Comparison of ENCODE assay signal across 35 cellular contexts in the genomic region with DNA sequence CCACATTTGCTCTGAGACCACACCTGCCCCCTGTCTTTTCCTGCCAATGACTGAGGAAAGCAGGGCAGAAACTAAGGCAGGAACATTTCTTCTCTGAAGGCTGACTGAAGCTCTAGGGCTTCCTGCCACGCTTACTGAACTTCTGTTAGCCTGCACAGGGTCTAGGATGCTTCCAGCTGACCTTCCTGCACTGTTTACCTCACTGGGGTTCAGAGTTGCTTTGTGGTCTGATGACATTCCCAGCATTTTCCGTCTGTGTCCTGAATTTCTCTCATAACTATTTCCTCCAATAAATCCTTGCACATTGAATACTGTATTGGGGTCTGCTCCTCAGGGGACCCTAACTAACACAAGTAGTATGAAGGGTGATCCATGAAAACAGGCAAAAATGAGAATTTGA. TPM values are rescaled to one million over a fixed set of nuclear protein-coding genes. Genes with fewer than 3 reads are reported as not detected.
DNase-seq lines count a peak whose midpoint lies in the region; ATAC-seq, FAIRE-seq and TF ChIP-seq lines count a peak whose summit lies in the region.
"Had no signal": no experiment of that assay in that cellular context is flagged by ENCODE, and none has a peak within 500 bp of the region (broad histone marks: within the 10 kb centered on the region; RNA-seq: fewer than 3 reads in every experiment).

No MANE protein-coding gene starts in this region.

- peaks cover 31% of the 10 kb centered on the region for H3K4me1 Mint-ChIP-seq in activated T-helper 1 cell treated with anti-CD3 and anti-CD28 coated beads, Interleukin-12 subunit alpha, Interleukin-12 subunit beta, Interleukin-2, Interleukin-4 antibody, amounts not matched to agents 30 ng/mL and 10 ng/mL and 1 ng/mL, durations not matched to agents 14 hours and 24 hours and 36 hours (ENCODE audit: low read depth)
- H3K4me1 Mint-ChIP-seq: B cell; CD4-positive, alpha-beta memory T cell; CD8-positive, alpha-beta memory T cell had no signal

- no peaks in the 10 kb centered on the region for H3K9me3 ChIP-seq in HepG2 (ENCODE audit: low read length)
- no peaks in the 10 kb centered on the region for H3K9me3 ChIP-seq in right lobe of liver
- H3K9me3 ChIP-seq: A549; BE2C; BLaER1; BLaER1 treated with 17β-estradiol and CSF1 and Interleukin-3, amounts not matched to agents 10 nM and 100 nM; Caco-2 had no signal

- TF ChIP-seq POLR2A in HepG2 (IDR thresholded peaks at IDR 0.05; ENCODE audit: insufficient read depth in 1 of 2, low read depth in 2 of 2, low read length in 2 of 2) (no peak), right lobe of liver (IDR thresholded peaks at IDR 0.05) (no peak)

- H3K36me3 ChIP-seq in HepG2 (replicated peaks in 1 of 2; ENCODE audit: control insufficient read depth in 1 of 2, insufficient read depth in 2 of 2, low read length in 2 of 2) (no peaks in the 10 kb centered on the region), right lobe of liver (no peaks in the 10 kb centered on the region)
- H3K36me3 ChIP-seq: BE2C; BLaER1; BLaER1 treated with 17β-estradiol and CSF1 and Interleukin-3, amounts not matched to agents 10 nM and 100 nM had no signal

- FAIRE-seq in HepG2 (lab: Jason Lieb, UNC) = no peak
- FAIRE-seq: A204.1, A549, D721Med had no signal

- no peak overlapping the region for H3K4me3 ChIP-seq in HepG2 (replicated peaks in 1 of 3; ENCODE audit: insufficient read depth in 1 of 3, low read depth in 2 of 3, low read length in 3 of 3)
- H3K4me3 ChIP-seq in right lobe of liver = no peak overlapping the region
- H3K4me3 ChIP-seq: A549; BLaER1; BLaER1 treated with 17β-estradiol and CSF1 and Interleukin-3, amounts not matched to agents 10 nM and 100 nM had no signal

- H3K9me3 Mint-ChIP-seq in activated T-helper 1 cell treated with anti-CD3 and anti-CD28 coated beads, Interleukin-12 subunit alpha, Interleukin-12 subunit beta, Interleukin-2, Interleukin-4 antibody, amounts not matched to agents 30 ng/mL and 10 ng/mL and 1 ng/mL, durations not matched to agents 14 hours and 24 hours and 36 hours = no peaks in the 10 kb centered on the region
- H3K9me3 Mint-ChIP-seq: CD14-positive monocyte; CD4-positive, alpha-beta memory T cell; CD4-positive, alpha-beta T cell; CD4-positive, CD25-positive, alpha-beta regulatory T cell; CD8-positive, alpha-beta memory T cell; CD8-positive, alpha-beta T cell had no signal

- no peaks in the 10 kb centered on the region for H4K20me1 ChIP-seq in HepG2 (ENCODE audit: insufficient read depth, low read length)
- H4K20me1 ChIP-seq: BLaER1; BLaER1 treated with 17β-estradiol and CSF1 and Interleukin-3, amounts not matched to agents 10 nM and 100 nM had no signal

- H3K27me3 ChIP-seq in HepG2 (ENCODE audit: control insufficient read depth in 1 of 2, insufficient read depth in 2 of 2, low read length in 2 of 2) (no peaks in the 10 kb centered on the region), right lobe of liver (no peaks in the 10 kb centered on the region)
- H3K27me3 ChIP-seq: BE2C; BLaER1; BLaER1 treated with 17β-estradiol and CSF1 and Interleukin-3, amounts not matched to agents 10 nM and 100 nM had no signal

- peaks cover 7% of the 10 kb centered on the region for H3K27me3 Mint-ChIP-seq in activated T-helper 1 cell treated with anti-CD3 and anti-CD28 coated beads, Interleukin-12 subunit alpha, Interleukin-12 subunit beta, Interleukin-2, Interleukin-4 antibody, amounts not matched to agents 30 ng/mL and 10 ng/mL and 1 ng/mL, durations not matched to agents 14 hours and 24 hours and 36 hours (ENCODE audit: insufficient read depth)
- H3K27me3 Mint-ChIP-seq: B cell; CD4-positive, CD25-positive, alpha-beta regulatory T cell had no signal

- ATAC-seq in HepG2 (peak; percentile 47; the same call in 2 of the 3 replicates), right lobe of liver (no peak)
- ATAC-seq: A549; CD8-positive, alpha-beta T cell had no signal

- H3K4me1 ChIP-seq in HepG2 (ENCODE audit: insufficient read depth, low read length) = peaks cover 59% of the 10 kb centered on the region
- peaks cover 0 to 5% (median under 1%) of the 10 kb centered on the region in 4 donors for H3K4me1 ChIP-seq in right lobe of liver
- H3K4me1 ChIP-seq: BE2C, BLaER1 had no signal

- DNase-seq in activated CD8-positive, alpha-beta memory T cell treated with anti-CD3 and anti-CD28 coated beads, Interleukin-2, amount 50 U/mL, for 48 hours = peak; percentile 8
- no peak for DNase-seq in activated CD8-positive, alpha-beta memory T cell treated with anti-CD3 and anti-CD28 coated beads, Interleukin-2, amount 50 U/mL, for 4 hours
- DNase-seq in HepG2 (ENCODE audit: low spot score) (no peak), right lobe of liver (no peak), T-helper 2 cell (no peak)
- no peak for DNase-seq in activated T-helper 1 cell treated with anti-CD3 and anti-CD28 coated beads, Interleukin-12 subunit alpha, Interleukin-12 subunit beta, Interleukin-2, Interleukin-4 antibody, amounts not matched to agents 30 ng/mL and 10 ng/mL and 1 ng/mL, durations not matched to agents 14 hours and 24 hours and 36 hours (ENCODE audit: low spot score)
- DNase-seq: 8988T; ACHN; AML-193; BE2C; C1 segment of cervical spinal cord; Caco-2; Calu3; CD4-positive, alpha-beta memory T cell; CD4-positive, alpha-beta T cell; CD4-positive, CD25-positive, alpha-beta regulatory T cell; CD8-positive, alpha-beta memory T cell; CD8-positive, alpha-beta T cell; COR-L47; DMS 273 treated with DMSO at 0.1 percent for 48 hours; DMS153; DMS53; DMS79; DMS79 treated with DMSO at 0.1 percent for 48 hours; DND-41; EL had no signal

- intact Hi-C loops in HepG2 (cut with micrococcal nuclease; ENCODE audit: unreplicated experiment) = no loop called here
- intact Hi-C loops in right lobe of liver (cut with DNase I) = loop anchor here in 1 of 2 donors (5.0 kb wide), 1 partner anchor 61 kb away; no protein-coding TSS in a partner anchor
- intact Hi-C loops in activated T-helper 1 cell treated with anti-CD3 and anti-CD28 coated beads, Interleukin-12 subunit alpha, Interleukin-12 subunit beta, Interleukin-2, Interleukin-4 antibody, amounts not matched to agents 30 ng/mL and 10 ng/mL and 1 ng/mL, durations not matched to agents 14 hours and 24 hours and 36 hours (cut with micrococcal nuclease) = no loop called here

- POLR2A ChIA-PET in HepG2 (lab: Yijun Ruan, JAX) = interaction anchor here (1.2 kb wide), 1 partner anchor 14 kb away, joined by 4 read pairs; no protein-coding TSS in a partner anchor

- no peaks in the 10 kb centered on the region for H3K36me3 Mint-ChIP-seq in activated T-helper 1 cell treated with anti-CD3 and anti-CD28 coated beads, Interleukin-12 subunit alpha, Interleukin-12 subunit beta, Interleukin-2, Interleukin-4 antibody, amounts not matched to agents 30 ng/mL and 10 ng/mL and 1 ng/mL, durations not matched to agents 14 hours and 24 hours and 36 hours (ENCODE audit: low read depth)
- H3K36me3 Mint-ChIP-seq: CD4-positive, alpha-beta memory T cell; CD8-positive, alpha-beta memory T cell; CD8-positive, alpha-beta T cell had no signal

- in situ Hi-C loops in HepG2 (cut with HindIII; ENCODE audit: extremely low pct_ligation_motif_present, low pct_unique_long_range_greater_than_20kb) = no loop called here

- H3K27ac Mint-ChIP-seq in activated T-helper 1 cell treated with anti-CD3 and anti-CD28 coated beads, Interleukin-12 subunit alpha, Interleukin-12 subunit beta, Interleukin-2, Interleukin-4 antibody, amounts not matched to agents 30 ng/mL and 10 ng/mL and 1 ng/mL, durations not matched to agents 14 hours and 24 hours and 36 hours = peak overlapping the region; percentile 8
- H3K27ac Mint-ChIP-seq: B cell; CD4-positive, alpha-beta memory T cell; CD4-positive, alpha-beta T cell; CD4-positive, CD25-positive, alpha-beta regulatory T cell; CD8-positive, alpha-beta memory T cell; CD8-positive, alpha-beta T cell had no signal

- TF ChIP-seq RAD21 in HepG2 (CRISPR knock-in tag; IDR thresholded peaks at IDR 0.05) = no peak

- CTCF ChIA-PET in HepG2 (lab: Yijun Ruan, JAX; ENCODE audit: low intra/inter-chr PET ratio, low total read pairs) = no interaction called here

- BruUV-seq in HepG2 (replicated peaks; lab: Mats Ljungman, UMichigan) = no TSS peak

- no peak overlapping the region for H3K27ac ChIP-seq in HepG2 (ENCODE audit: extremely low read length, insufficient read depth, low read length)
- H3K27ac ChIP-seq in right lobe of liver = no peak overlapping the region
- H3K27ac ChIP-seq: 22Rv1; A549; BLaER1; BLaER1 treated with 17β-estradiol and CSF1 and Interleukin-3, amounts not matched to agents 10 nM and 100 nM; C4-2B had no signal

- no peak overlapping the region for H3K9ac ChIP-seq in HepG2 (ENCODE audit: insufficient read depth, low read depth, low read length)
- H3K9ac ChIP-seq: BLaER1; BLaER1 treated with 17β-estradiol and CSF1 and Interleukin-3, amounts not matched to agents 10 nM and 100 nM had no signal

- WGBS in HepG2 (ENCODE audit: low lambda C conversion rate) = 21% methylated on average over 2 of the region's 2 CpGs
- WGBS in right lobe of liver (ENCODE audit: insufficient coverage, low coverage, low lambda C conversion rate, missing lambda C conversion rate) = 79% methylated on average over 2 of the region's 2 CpGs

- no peaks in the 10 kb centered on the region for H3K79me2 ChIP-seq in HepG2 (ENCODE audit: insufficient read depth, low read length)

- no peak for TF ChIP-seq CTCF in HepG2 (CRISPR knock-in tag; IDR thresholded peaks at IDR 0.05)
- TF ChIP-seq CTCF in right lobe of liver (IDR thresholded peaks at IDR 0.05) = no peak

- TF ChIP-seq EP300 in HepG2 (IDR thresholded peaks at IDR 0.05; ENCODE audit: low read depth in 2 of 2, low read length in 2 of 2) (no peak), HepG2 (CRISPR knock-in tag; IDR thresholded peaks at IDR 0.05; ENCODE audit: borderline replicate concordance) (no peak)

- no peak overlapping the region for H3K4me3 Mint-ChIP-seq in activated T-helper 1 cell treated with anti-CD3 and anti-CD28 coated beads, Interleukin-12 subunit alpha, Interleukin-12 subunit beta, Interleukin-2, Interleukin-4 antibody, amounts not matched to agents 30 ng/mL and 10 ng/mL and 1 ng/mL, durations not matched to agents 14 hours and 24 hours and 36 hours
- H3K4me3 Mint-ChIP-seq: B cell; CD14-positive monocyte; CD4-positive, alpha-beta memory T cell; CD4-positive, alpha-beta T cell; CD4-positive, CD25-positive, alpha-beta regulatory T cell; CD8-positive, alpha-beta memory T cell; CD8-positive, alpha-beta T cell had no signal

- H3K4me2 ChIP-seq in HepG2 (ENCODE audit: low read depth, low read length) = no peak overlapping the region
- H3K4me2 ChIP-seq: A549; BLaER1; BLaER1 treated with 17β-estradiol and CSF1 and Interleukin-3, amounts not matched to agents 10 nM and 100 nM had no signal

- H2AFZ ChIP-seq in HepG2 (ENCODE audit: low read length) = no peak overlapping the region

RNA-seq across cellular contexts. Expression of gene HLA-A, which starts 29.5 kb away (rescaled TPM):
- total RNA-seq in HepG2 (2016; rRNA removed; fragmentation: Illumina TruSeq; extraction: Trizol) = 131 and 345 TPM in 2 replicates
- 40.4 and 40.8 TPM in 2 replicates for total RNA-seq in HepG2 (2016; cell fraction: cytosol; rRNA removed; fragmentation: Illumina TruSeq; extraction: Trizol; ENCODE audit: low read depth)
- total RNA-seq in HepG2 (2016; cell fraction: insoluble cytoplasmic fraction; rRNA removed; fragmentation: Illumina TruSeq; extraction: Trizol) = 123 and 365 TPM in 2 replicates
- 56.7 and 57.0 TPM in 2 replicates for total RNA-seq in HepG2 (2016; cell fraction: membrane; rRNA removed; fragmentation: Illumina TruSeq; extraction: Trizol)
- total RNA-seq in HepG2 (2016; cell fraction: nucleus; rRNA removed; fragmentation: Illumina TruSeq; extraction: Trizol) = 268 and 300 TPM in 2 replicates
- 527 and 598 TPM in 2 replicates for polyA plus RNA-seq in HepG2 (2011; rRNA removed)
- polyA plus RNA-seq in HepG2 (2011; cell fraction: cytosol; rRNA removed) = 540 and 603 TPM in 2 replicates
- 321 and 388 TPM in 2 replicates for polyA plus RNA-seq in HepG2 (2011; cell fraction: nucleus; rRNA removed)
- polyA plus RNA-seq in HepG2 (2012) = 267 and 414 TPM in 2 replicates
- polyA plus RNA-seq in HepG2 (2016; cell fraction: cytosol; fragmentation: Illumina TruSeq; extraction: Trizol; ENCODE audit: low read depth) = 46.2 and 49.2 TPM in 2 replicates
- polyA plus RNA-seq in HepG2 (2016; cell fraction: insoluble cytoplasmic fraction; fragmentation: Illumina TruSeq; extraction: Trizol; ENCODE audit: low read depth) = 135 and 142 TPM in 2 replicates
- 49.9 and 54.4 TPM in 2 replicates for polyA plus RNA-seq in HepG2 (2016; cell fraction: membrane; fragmentation: Illumina TruSeq; extraction: Trizol; ENCODE audit: low read depth)
- 529 and 565 TPM in 2 replicates for polyA plus RNA-seq in HepG2 (2016; cell fraction: nucleus; fragmentation: Illumina TruSeq; extraction: Trizol; ENCODE audit: insufficient read depth, low read depth)
- 311 and 488 TPM in 2 replicates for polyA minus RNA-seq in HepG2 (2011; rRNA and poly(A)+ RNA removed; ENCODE audit: low replicate concordance)
- polyA minus RNA-seq in HepG2 (2011; cell fraction: cytosol; rRNA and poly(A)+ RNA removed) = 211 and 252 TPM in 2 replicates
- 56.9 and 83.0 TPM in 2 replicates for polyA minus RNA-seq in HepG2 (2011; cell fraction: nucleus; rRNA and poly(A)+ RNA removed)
- total RNA-seq in right lobe of liver = 100 to 1,000 TPM; 107 to 561 (median 406) TPM
- total RNA-seq in activated T-helper 1 cell treated with anti-CD3 and anti-CD28 coated beads, Interleukin-12 subunit alpha, Interleukin-12 subunit beta, Interleukin-2, Interleukin-4 antibody, amounts not matched to agents 30 ng/mL and 10 ng/mL and 1 ng/mL, durations not matched to agents 14 hours and 24 hours and 36 hours = 1,482 and 1,503 TPM in 2 replicates
